Comparison of ENCODE assay signal across 8 cellular contexts in the genomic region with DNA sequence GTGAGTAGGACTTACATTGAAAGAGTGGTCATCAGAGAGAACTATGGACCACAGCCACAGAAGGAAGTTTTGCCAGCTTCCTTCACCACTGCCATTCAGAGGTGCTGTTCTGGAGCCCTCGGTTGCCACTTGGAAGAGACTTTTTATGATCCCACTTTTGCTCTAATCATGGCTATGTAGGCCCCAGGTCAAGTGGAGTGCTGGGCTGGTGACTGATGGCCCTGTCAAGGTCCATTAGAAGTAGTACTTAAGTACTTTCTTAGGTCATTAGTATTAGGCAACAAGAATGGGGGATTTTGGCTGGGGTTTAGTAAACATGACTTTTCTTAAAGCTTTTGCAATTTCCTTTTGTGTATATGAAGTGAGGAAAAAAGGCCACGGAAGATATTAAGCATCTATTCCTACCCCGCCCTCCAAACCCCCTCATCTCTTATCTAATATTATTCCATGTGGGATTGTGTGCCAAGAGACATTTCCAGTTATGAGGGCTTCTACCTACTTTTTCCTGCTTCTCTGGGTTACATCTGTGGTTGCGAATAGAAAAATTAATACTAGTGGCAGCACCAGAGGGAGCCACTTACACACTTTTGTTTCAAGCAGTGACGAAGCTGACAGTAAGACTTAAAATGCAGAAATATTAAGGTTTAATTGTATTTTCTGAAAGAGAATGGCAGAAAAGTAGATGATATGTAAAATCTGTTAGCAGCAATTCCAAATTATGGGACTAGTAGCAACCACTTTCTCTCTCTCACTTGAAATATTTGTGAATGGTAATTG. TPM values are rescaled to one million over a fixed set of nuclear protein-coding genes. Genes with fewer than 3 reads are reported as not detected.
DNase-seq lines count a peak whose midpoint lies in the region; ATAC-seq and TF ChIP-seq lines count a peak whose summit lies in the region.

No MANE protein-coding gene starts in this region.

- DNase-seq in DMS114 treated with DMSO at 0.1 percent for 48 hours (lab: John Stamatoyannopoulos, UW; ENCODE audit: unreplicated experiment) (peak; percentile 19), KG1 (lab: John Stamatoyannopoulos, UW) (peak; percentile 10), hepatic stellate cell (ENCODE audit: low spot score) (peak; percentile 26), transverse colon (no peak), T-helper 9 cell (no peak), posterior vena cava (ENCODE audit: low spot score) (no peak)

- ATAC-seq in HG02973 (IDR thresholded peaks at IDR 0.05; ENCODE audit: unreplicated experiment), result no peak

- no peak for TF ChIP-seq EP300 in transverse colon (IDR thresholded peaks at IDR 0.05; ENCODE audit: low read depth)

- peaks cover 0 to 6% (median 0%) of the 10 kb centered on the region in 4 donors for H3K4me1 ChIP-seq in transverse colon

- intact Hi-C loops in transverse colon (cut with DNase I; ENCODE audit: low total_unique reads) (no loop called here), posterior vena cava (cut with DNase I) (loop anchor here in 1 of 2 donors (10.0 kb wide), 1 partner anchor 143 kb away; no protein-coding TSS in a partner anchor)

- H3K27ac ChIP-seq in VCaP (no peak overlapping the region), transverse colon (no peak overlapping the region)

- no peak for TF ChIP-seq POLR2A in transverse colon (IDR thresholded peaks at IDR 0.05)

- no peaks in the 10 kb centered on the region for H3K9me3 ChIP-seq in transverse colon

- H3K4me3 ChIP-seq in transverse colon, result no peak overlapping the region

- in situ Hi-C loops in transverse colon (cut with MboI; ENCODE audit: low pct_ligation_motif_present in 1 of 4, low pct_unique_long_range_greater_than_20kb in 1 of 4, low sequenced_read_pairs in 3 of 4), result no loop called here

- WGBS in transverse colon (ENCODE audit: low coverage in 1 of 2), 2 donors, result 22 to 37% methylated on average over 4 to 5 of the region's 5 CpGs

- H3K36me3 ChIP-seq in transverse colon, result no peaks in the 10 kb centered on the region

- TF ChIP-seq CTCF in VCaP (conservative IDR thresholded peaks at IDR 0.05) (peak; percentile 73), transverse colon (IDR thresholded peaks at IDR 0.05) (peak in 3 of 5 experiments; percentile 9 to 34 (median 12))

- no peaks in the 10 kb centered on the region for H3K27me3 ChIP-seq in transverse colon

RNA-seq across cellular contexts. Expression of gene NLGN1, which starts 13.9 kb away (rescaled TPM):
- total RNA-seq in transverse colon, result 1 to 10 TPM in 2 of 4 donors, under 1 TPM in 1, not detected in 1; 0.40 to 5.2 (median 1.9) TPM
- total RNA-seq in posterior vena cava, result 10 to 100 TPM; 11.5 to 14.5 TPM

Comparison
In these comparisons a context has a peak if more than half of its experiments do, and no peak if none do; other contexts are left out.
1. DNase-seq: peak in DMS114 treated with DMSO at 0.1 percent for 48 hours (single experiment), KG1 (single experiment) and hepatic stellate cell (single experiment); none in transverse colon (single experiment), T-helper 9 cell (single experiment) and posterior vena cava (single experiment).